8 cellular contexts compared by ENCODE assay signal in genomic region chr1:65146908-65147423, GRCh38. TPM values are rescaled to one million over a fixed set of nuclear protein-coding genes. Genes with fewer than 3 reads are reported as not detected.
A peak's percentile ranks its signal among the peaks of the same experiment; 100 is the strongest.
DNase-seq lines count a peak whose midpoint lies in the region; ATAC-seq and TF ChIP-seq lines count a peak whose summit lies in the region.

No MANE protein-coding gene starts in this region.

- H3K36me3 Mint-ChIP-seq in activated CD4-positive, alpha-beta T cell treated with anti-CD3 and anti-CD28 coated beads, Interleukin-2, amount 10 ng/mL, durations not matched to agents 7 days and 5 days (ENCODE audit: low read depth) = peaks cover 10% of the 10 kb centered on the region
- peaks cover 24% of the 10 kb centered on the region for H3K36me3 Mint-ChIP-seq in activated CD8-positive, alpha-beta T cell treated with anti-CD3 and anti-CD28 coated beads, Interleukin-2, amount 10 ng/mL, durations not matched to agents 7 days and 5 days (ENCODE audit: low read depth)

- peaks cover 29% of the 10 kb centered on the region for H3K4me1 Mint-ChIP-seq in activated CD4-positive, alpha-beta T cell treated with anti-CD3 and anti-CD28 coated beads, Interleukin-2, amount 10 ng/mL, durations not matched to agents 7 days and 5 days
- H3K4me1 Mint-ChIP-seq in activated CD8-positive, alpha-beta T cell treated with anti-CD3 and anti-CD28 coated beads, Interleukin-2, amount 10 ng/mL, durations not matched to agents 7 days and 5 days (ENCODE audit: low read depth) = peaks cover 33% of the 10 kb centered on the region

- TF ChIP-seq POLR2A in thyroid gland (IDR thresholded peaks at IDR 0.05) = no peak

- peaks cover 39% of the 10 kb centered on the region for H3K27me3 Mint-ChIP-seq in activated CD4-positive, alpha-beta T cell treated with anti-CD3 and anti-CD28 coated beads, Interleukin-2, amount 10 ng/mL, durations not matched to agents 7 days and 5 days
- peaks cover 16% of the 10 kb centered on the region for H3K27me3 Mint-ChIP-seq in activated CD8-positive, alpha-beta T cell treated with anti-CD3 and anti-CD28 coated beads, Interleukin-2, amount 10 ng/mL, durations not matched to agents 7 days and 5 days (ENCODE audit: low read depth)

- no peaks in the 10 kb centered on the region for H3K9me3 Mint-ChIP-seq in activated CD4-positive, alpha-beta T cell treated with anti-CD3 and anti-CD28 coated beads, Interleukin-2, amount 10 ng/mL, durations not matched to agents 7 days and 5 days
- no peaks in the 10 kb centered on the region for H3K9me3 Mint-ChIP-seq in activated CD8-positive, alpha-beta T cell treated with anti-CD3 and anti-CD28 coated beads, Interleukin-2, amount 10 ng/mL, durations not matched to agents 7 days and 5 days (ENCODE audit: insufficient read depth)

- peak overlapping the region; percentile 71 for H3K27ac Mint-ChIP-seq in activated CD4-positive, alpha-beta T cell treated with anti-CD3 and anti-CD28 coated beads, Interleukin-2, amount 10 ng/mL, durations not matched to agents 7 days and 5 days
- peak overlapping the region; percentile 75 for H3K27ac Mint-ChIP-seq in activated CD8-positive, alpha-beta T cell treated with anti-CD3 and anti-CD28 coated beads, Interleukin-2, amount 10 ng/mL, durations not matched to agents 7 days and 5 days

- 17 to 18% methylated on average over 18 to 20 of the region's 20 CpGs for WGBS in thyroid gland, 2 donors

- H3K27ac ChIP-seq in thyroid gland = no peak overlapping the region

- POLR2A ChIA-PET in activated CD4-positive, alpha-beta T cell treated with anti-CD3 and anti-CD28 coated beads, Interleukin-2, amount 10 ng/mL, durations not matched to agents 7 days and 5 days (lab: Charles Lee) = no interaction called here
- POLR2A ChIA-PET in activated CD8-positive, alpha-beta T cell treated with anti-CD3 and anti-CD28 coated beads, Interleukin-2, amount 10 ng/mL, durations not matched to agents 7 days and 5 days (lab: Charles Lee) = no interaction called here

- no peaks in the 10 kb centered on the region for H3K9me3 ChIP-seq in thyroid gland

- H3K27me3 ChIP-seq in kidney epithelial cell (ENCODE audit: control insufficient read depth, insufficient read depth, low read length) = no peaks in the 10 kb centered on the region
- no peaks in the 10 kb centered on the region for H3K27me3 ChIP-seq in thyroid gland

- TF ChIP-seq CTCF in kidney epithelial cell (IDR thresholded peaks at IDR 0.05; ENCODE audit: insufficient read depth, low read length, poor library complexity, severe bottlenecking) = no peak
- no peak for TF ChIP-seq CTCF in thyroid gland (IDR thresholded peaks at IDR 0.05)

- H3K4me1 ChIP-seq in thyroid gland = peaks cover 0 to 5% of the 10 kb centered on the region in 2 donors

- no peak for DNase-seq in activated CD4-positive, alpha-beta T cell treated with anti-CD3 and anti-CD28 coated beads, Interleukin-2, amount 10 ng/mL, durations not matched to agents 7 days and 5 days
- DNase-seq in activated CD4-positive, alpha-beta T cell treated with anti-CD3 and anti-CD28 coated beads for 48 hours = no peak
- no peak for DNase-seq in activated CD8-positive, alpha-beta T cell treated with anti-CD3 and anti-CD28 coated beads, Interleukin-2, amount 10 ng/mL, durations not matched to agents 7 days and 5 days
- DNase-seq in kidney epithelial cell (ENCODE audit: low read depth) (no peak), thyroid gland (no peak), T1000 (lab: John Stamatoyannopoulos, UW) (no peak), KG1 (lab: John Stamatoyannopoulos, UW) (no peak), H4 (ENCODE audit: low spot score) (no peak)

- CTCF ChIA-PET in activated CD4-positive, alpha-beta T cell treated with anti-CD3 and anti-CD28 coated beads, Interleukin-2, amount 10 ng/mL, durations not matched to agents 7 days and 5 days (lab: Charles Lee) = interaction anchor here (1.0 kb wide), 1 partner anchor 24 kb away, joined by 5 read pairs; no protein-coding TSS in a partner anchor
- CTCF ChIA-PET in activated CD8-positive, alpha-beta T cell treated with anti-CD3 and anti-CD28 coated beads, Interleukin-2, amount 10 ng/mL, durations not matched to agents 7 days and 5 days (lab: Charles Lee) = no interaction called here

- intact Hi-C loops in thyroid gland (cut with DNase I) = no loop called here

- no peak for ATAC-seq in activated CD8-positive, alpha-beta T cell treated with anti-CD3 and anti-CD28 coated beads, Interleukin-2, amount 10 ng/mL, durations not matched to agents 7 days and 5 days

- peak overlapping the region; percentile 83 for H3K4me3 Mint-ChIP-seq in activated CD4-positive, alpha-beta T cell treated with anti-CD3 and anti-CD28 coated beads, Interleukin-2, amount 10 ng/mL, durations not matched to agents 7 days and 5 days
- H3K4me3 Mint-ChIP-seq in activated CD8-positive, alpha-beta T cell treated with anti-CD3 and anti-CD28 coated beads, Interleukin-2, amount 10 ng/mL, durations not matched to agents 7 days and 5 days = peak overlapping the region; percentile 79

- no peaks in the 10 kb centered on the region for H3K36me3 ChIP-seq in kidney epithelial cell (ENCODE audit: control insufficient read depth, insufficient read depth, low read length)
- H3K36me3 ChIP-seq in thyroid gland = no peaks in the 10 kb centered on the region

- H3K4me3 ChIP-seq in kidney epithelial cell (ENCODE audit: low read depth, low read length) (peak overlapping the region; percentile 61), thyroid gland (replicated peaks in 1 of 3) (peak overlapping the region; percentile 68 to 76 (median 69))

RNA-seq across cellular contexts. Expression of gene AK4, which starts 1.0 kb away (rescaled TPM):
- total RNA-seq in activated CD4-positive, alpha-beta T cell treated with anti-CD3 and anti-CD28 coated beads, Interleukin-2, amount 10 ng/mL, durations not matched to agents 7 days and 5 days = 10 to 100 TPM; 37.3 to 42.6 TPM
- 100 to 1,000 TPM; 108 to 112 TPM for total RNA-seq in activated CD8-positive, alpha-beta T cell treated with anti-CD3 and anti-CD28 coated beads, Interleukin-2, amount 10 ng/mL, durations not matched to agents 7 days and 5 days
- total RNA-seq in kidney epithelial cell (15.4 and 25.2 TPM in 2 replicates), thyroid gland (10 to 100 TPM in 2 of 4 donors, 1 to 10 TPM in 2; 7.8 to 13.9 (median 9.8) TPM)
- total RNA-seq in H4 (2014; rRNA removed; shearing (Covaris generic)) = 18.0 and 22.6 TPM in 2 replicates
